9 cellular contexts compared by ENCODE assay signal in the genomic region with DNA sequence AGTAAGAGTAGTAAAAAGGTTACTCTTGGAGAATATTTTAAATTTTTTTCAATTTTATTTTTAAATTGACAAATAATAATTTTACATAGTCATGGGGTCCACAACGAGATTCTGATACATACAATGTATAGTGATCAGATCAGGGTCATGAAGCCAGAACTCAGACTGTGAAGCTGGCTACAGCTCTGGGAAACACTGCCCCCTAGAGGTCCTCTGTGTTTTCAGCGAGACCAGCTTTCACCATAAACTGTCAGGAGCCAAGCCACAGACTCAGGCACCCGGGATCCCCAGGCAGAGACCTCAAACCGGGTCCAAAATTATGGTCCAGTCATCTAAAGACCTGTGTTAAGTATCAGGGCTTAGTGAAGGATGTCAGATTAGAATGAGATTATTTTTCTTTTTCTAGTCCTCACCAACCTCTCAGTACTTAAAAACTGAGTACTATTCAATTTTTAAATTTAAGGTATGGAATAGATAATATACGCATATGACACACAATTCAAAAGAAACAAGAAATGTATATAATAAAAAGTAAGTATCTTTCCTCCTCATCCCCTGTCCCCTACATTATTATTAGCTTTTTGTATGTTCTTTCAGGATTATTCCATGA.
DNase-seq lines count a peak whose midpoint lies in the region; ATAC-seq, FAIRE-seq and TF ChIP-seq lines count a peak whose summit lies in the region.
"Had no signal": no experiment of that assay in that cellular context is flagged by ENCODE, and none has a peak within 500 bp of the region (broad histone marks: within the 10 kb centered on the region; RNA-seq: fewer than 3 reads in every experiment).

No MANE protein-coding gene starts in this region.

- no peaks in the 10 kb centered on the region for H3K4me1 ChIP-seq in right atrium auricular region

- H3K9me3 Mint-ChIP-seq in activated CD4-positive, alpha-beta T cell treated with anti-CD3 and anti-CD28 coated beads, Interleukin-2, amount 10 ng/mL, durations not matched to agents 7 days and 5 days, result no peaks in the 10 kb centered on the region

- no peak overlapping the region for H3K4me3 Mint-ChIP-seq in activated CD4-positive, alpha-beta T cell treated with anti-CD3 and anti-CD28 coated beads, Interleukin-2, amount 10 ng/mL, durations not matched to agents 7 days and 5 days
- H3K4me3 Mint-ChIP-seq: memory B cell had no signal

- FAIRE-seq in A204.1 (lab: Jason Lieb, UNC), result peak; percentile 16

- CTCF ChIA-PET in GM10248 (lab: Yijun Ruan, JAX), result interaction anchor here (0.7 to 1.7 kb wide), 14 partner anchors 9 to 788 kb away, joined by 3 to 7 read pairs (median 3); no protein-coding TSS in a partner anchor
- CTCF ChIA-PET in activated CD4-positive, alpha-beta T cell treated with anti-CD3 and anti-CD28 coated beads, Interleukin-2, amount 10 ng/mL, durations not matched to agents 7 days and 5 days (lab: Charles Lee), result no interaction called here

- H3K36me3 ChIP-seq in right atrium auricular region, result no peaks in the 10 kb centered on the region

- DNase-seq in GM10248 (ENCODE audit: extremely low spot score) (peak; percentile 25), NCI-H1694 (lab: John Stamatoyannopoulos, UW) (peak; percentile 7), right atrium auricular region (ENCODE audit: low spot score) (no peak)
- peak; percentile 55 for DNase-seq in activated CD4-positive, alpha-beta T cell treated with anti-CD3 and anti-CD28 coated beads, Interleukin-2, amount 10 ng/mL, durations not matched to agents 7 days and 5 days
- peak; percentile 51 for DNase-seq in stimulated activated CD4-positive, alpha-beta T cell treated with anti-CD3 and anti-CD28 coated beads, Interleukin-15, amount 100 ng/mL, for 24 hours
- DNase-seq in stimulated activated naive CD4-positive, alpha-beta T cell (lab: John Stamatoyannopoulos, UW), result no peak

- no peaks in the 10 kb centered on the region for H3K36me3 Mint-ChIP-seq in activated CD4-positive, alpha-beta T cell treated with anti-CD3 and anti-CD28 coated beads, Interleukin-2, amount 10 ng/mL, durations not matched to agents 7 days and 5 days (ENCODE audit: low read depth)
- H3K36me3 Mint-ChIP-seq: memory B cell had no signal

- no peaks in the 10 kb centered on the region for H3K27me3 ChIP-seq in right atrium auricular region

- no peak overlapping the region for H3K4me3 ChIP-seq in right atrium auricular region

- POLR2A ChIA-PET in GM10248 (lab: Yijun Ruan, JAX), result no interaction called here
- POLR2A ChIA-PET in activated CD4-positive, alpha-beta T cell treated with anti-CD3 and anti-CD28 coated beads, Interleukin-2, amount 10 ng/mL, durations not matched to agents 7 days and 5 days (lab: Charles Lee), result no interaction called here

- H3K27ac Mint-ChIP-seq in activated CD4-positive, alpha-beta T cell treated with anti-CD3 and anti-CD28 coated beads, Interleukin-2, amount 10 ng/mL, durations not matched to agents 7 days and 5 days, result no peak overlapping the region
- H3K27ac Mint-ChIP-seq: memory B cell had no signal

- H3K27ac ChIP-seq in right atrium auricular region, result no peak overlapping the region

- no peaks in the 10 kb centered on the region for H3K9me3 ChIP-seq in right atrium auricular region

- no peaks in the 10 kb centered on the region for H3K27me3 Mint-ChIP-seq in activated CD4-positive, alpha-beta T cell treated with anti-CD3 and anti-CD28 coated beads, Interleukin-2, amount 10 ng/mL, durations not matched to agents 7 days and 5 days
- H3K27me3 Mint-ChIP-seq: memory B cell had no signal

- ATAC-seq in HG02678 (IDR thresholded peaks at IDR 0.05; ENCODE audit: unreplicated experiment), result peak; percentile 82

- TF ChIP-seq CTCF in GM10248 (IDR thresholded peaks at IDR 0.05; ENCODE audit: control extremely low read depth, extremely low read depth, low read depth, missing control alignments), result peak; percentile 71
- TF ChIP-seq CTCF in right atrium auricular region (IDR thresholded peaks at IDR 0.05), result peak; percentile 18 to 64

- peaks cover 1% of the 10 kb centered on the region for H3K4me1 Mint-ChIP-seq in activated CD4-positive, alpha-beta T cell treated with anti-CD3 and anti-CD28 coated beads, Interleukin-2, amount 10 ng/mL, durations not matched to agents 7 days and 5 days
- H3K4me1 Mint-ChIP-seq: memory B cell had no signal

Comparison
In these comparisons a context has a peak if more than half of its experiments do, and no peak if none do; other contexts are left out.
1. DNase-seq: peak in GM10248 (single experiment), NCI-H1694 (single experiment), activated CD4-positive, alpha-beta T cell treated with anti-CD3 and anti-CD28 coated beads, Interleukin-2, amount 10 ng/mL, durations not matched to agents 7 days and 5 days (single experiment) and stimulated activated CD4-positive, alpha-beta T cell treated with anti-CD3 and anti-CD28 coated beads, Interleukin-15, amount 100 ng/mL, for 24 hours (single experiment); none in right atrium auricular region (single experiment) and stimulated activated naive CD4-positive, alpha-beta T cell (0 of 6).